29 cellular contexts compared by ENCODE assay signal in the genomic region with DNA sequence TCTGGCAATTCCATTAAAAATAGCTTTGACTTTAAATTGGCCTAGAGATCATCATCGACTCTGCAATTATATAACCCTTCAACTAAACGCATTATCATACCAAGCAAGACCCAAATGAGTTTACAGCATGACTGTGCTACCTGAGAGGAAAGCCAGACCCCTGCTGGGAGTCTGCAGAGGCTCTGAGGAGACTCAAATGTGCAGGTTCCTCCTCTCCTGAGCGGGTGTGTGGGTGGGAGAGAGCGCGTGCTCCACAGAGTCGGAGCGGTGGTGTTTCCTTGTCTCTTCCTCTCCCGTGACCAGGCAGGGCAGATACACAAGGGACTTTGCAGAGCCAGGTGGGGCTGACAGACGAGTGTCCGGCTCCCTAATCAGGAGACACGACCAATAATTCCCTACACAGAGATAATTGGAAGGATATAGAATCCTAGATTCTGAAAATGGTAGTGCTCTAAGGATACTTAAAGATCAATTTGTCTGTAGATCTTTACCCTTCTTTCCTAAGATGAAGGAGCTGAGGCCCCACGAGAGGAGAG.
"Had no signal": no experiment of that assay in that cellular context is flagged by ENCODE, and none has a peak within 500 bp of the region (broad histone marks: within the 10 kb centered on the region; RNA-seq: fewer than 3 reads in every experiment).

No MANE protein-coding gene starts in this region.

- H3K9me3 Mint-ChIP-seq: activated CD4-positive, alpha-beta T cell treated with anti-CD3 and anti-CD28 coated beads, Interleukin-2, amount 10 ng/mL, durations not matched to agents 7 days and 5 days; activated naive CD4-positive, alpha-beta T cell treated with anti-CD3 and anti-CD28 coated beads, Interleukin-2, amount 50 U/mL, for 24 hours; activated naive CD8-positive, alpha-beta T cell treated with anti-CD3 and anti-CD28 coated beads, Interleukin-2, amount 10 ng/mL, durations not matched to agents 7 days and 5 days; activated T-cell treated with anti-CD3 and anti-CD28 coated beads, Interleukin-2, amount 50 U/mL, for 24 hours; activated T-helper 2 cell treated with anti-CD3 and anti-CD28 coated beads, Interferon-gamma antibody, Interleukin-2, Interleukin-4, amounts not matched to agents 10 μg/mL and 5 μg/mL and 100 μg/mL, durations not matched to agents 14 hours and 24 hours and 36 hours; T-helper 1 cell treated with Interleukin-12 subunit alpha and Interleukin-12 subunit beta and Interleukin-4 antibody, amounts not matched to agents 30 μg/mL and 1 μg/mL, for 36 hours; T-helper 2 cell treated with Interferon-gamma antibody and Interleukin-4, amounts not matched to agents 5 μg/mL and 100 μg/mL, for 36 hours had no signal

- H3K27ac Mint-ChIP-seq: activated CD4-positive, alpha-beta T cell treated with anti-CD3 and anti-CD28 coated beads for 36 hours; activated CD4-positive, alpha-beta T cell treated with anti-CD3 and anti-CD28 coated beads, Interleukin-2, amount 10 ng/mL, durations not matched to agents 7 days and 5 days; activated CD8-positive, alpha-beta T cell treated with anti-CD3 and anti-CD28 coated beads, Interleukin-2, amount 10 ng/mL, durations not matched to agents 7 days and 5 days; activated naive CD4-positive, alpha-beta T cell treated with anti-CD3 and anti-CD28 coated beads, Interleukin-2, amount 50 U/mL, for 24 hours; activated naive CD8-positive, alpha-beta T cell treated with anti-CD3 and anti-CD28 coated beads, Interleukin-2, amount 10 ng/mL, durations not matched to agents 7 days and 5 days; activated T-cell treated with anti-CD3 and anti-CD28 coated beads, Interleukin-2, amount 50 U/mL, for 24 hours; activated T-helper 2 cell treated with anti-CD3 and anti-CD28 coated beads, Interferon-gamma antibody, Interleukin-2, Interleukin-4, amounts not matched to agents 10 μg/mL and 5 μg/mL and 100 μg/mL, durations not matched to agents 14 hours and 24 hours and 36 hours; T-helper 1 cell treated with Interleukin-12 subunit alpha and Interleukin-12 subunit beta and Interleukin-4 antibody, amounts not matched to agents 30 μg/mL and 1 μg/mL, for 36 hours; T-helper 2 cell treated with Interferon-gamma antibody and Interleukin-4, amounts not matched to agents 5 μg/mL and 100 μg/mL, for 36 hours had no signal

- H3K36me3 ChIP-seq: ascending aorta, cardiac muscle cell, SJCRH30 had no signal

- H3K9me2 ChIP-seq: SK-N-SH had no signal

- H3K27ac ChIP-seq: ascending aorta, cardiac muscle cell, SJCRH30 had no signal

- H3K4me3 ChIP-seq: ascending aorta, cardiac muscle cell, SJCRH30 had no signal

- H3K27me3 ChIP-seq: ascending aorta, SJCRH30 had no signal

- H3K4me1 ChIP-seq: ascending aorta, SJCRH30 had no signal

- H3K36me3 Mint-ChIP-seq: activated naive CD4-positive, alpha-beta T cell treated with anti-CD3 and anti-CD28 coated beads, Interleukin-2, amount 50 U/mL, for 24 hours; activated naive CD8-positive, alpha-beta T cell treated with anti-CD3 and anti-CD28 coated beads, Interleukin-2, amount 10 ng/mL, durations not matched to agents 7 days and 5 days had no signal

- H3K4me2 ChIP-seq: SK-N-SH had no signal

- DNase-seq: activated CD4-positive, alpha-beta T cell treated with anti-CD3 and anti-CD28 coated beads for 36 hours; activated CD4-positive, alpha-beta T cell treated with anti-CD3 and anti-CD28 coated beads, Interleukin-2, amount 10 ng/mL, durations not matched to agents 7 days and 5 days; activated CD4-positive, alpha-beta T cell treated with anti-CD3 and anti-CD28 coated beads, Interleukin-2, amount 50 U/mL, for 48 hours; activated CD8-positive, alpha-beta T cell treated with anti-CD3 and anti-CD28 coated beads, Interleukin-2, amount 10 ng/mL, durations not matched to agents 7 days and 5 days; activated gamma-delta T cell; activated naive CD4-positive, alpha-beta T cell treated with Interleukin-2 at 50 U/mL for 16 hours; activated naive CD8-positive, alpha-beta T cell treated with anti-CD3 and anti-CD28 coated beads, Interleukin-2, amount 10 ng/mL, durations not matched to agents 7 days and 5 days; activated T-cell treated with anti-CD3 and anti-CD28 coated beads, Interleukin-2, amount 50 U/mL, for 24 hours; amygdala; Karpas-422; KBM-7; NCI-H1105; NCI-H1436 treated with DMSO at 0.1 percent for 48 hours; NCI-H2029; NCI-H2171 treated with DMSO at 0.1 percent for 48 hours; NCI-H345; NCI-H510A; NCI-H526; SHP77; SJCRH30; SK-N-SH had no signal

- H3K4me3 Mint-ChIP-seq: activated CD4-positive, alpha-beta T cell treated with anti-CD3 and anti-CD28 coated beads for 36 hours; activated CD4-positive, alpha-beta T cell treated with anti-CD3 and anti-CD28 coated beads, Interleukin-2, amount 10 ng/mL, durations not matched to agents 7 days and 5 days; activated CD8-positive, alpha-beta T cell treated with anti-CD3 and anti-CD28 coated beads, Interleukin-2, amount 10 ng/mL, durations not matched to agents 7 days and 5 days; activated naive CD4-positive, alpha-beta T cell treated with anti-CD3 and anti-CD28 coated beads, Interleukin-2, amount 50 U/mL, for 24 hours; activated naive CD8-positive, alpha-beta T cell treated with anti-CD3 and anti-CD28 coated beads, Interleukin-2, amount 10 ng/mL, durations not matched to agents 7 days and 5 days; activated T-cell treated with anti-CD3 and anti-CD28 coated beads, Interleukin-2, amount 50 U/mL, for 24 hours; T-helper 1 cell treated with Interleukin-12 subunit alpha and Interleukin-12 subunit beta and Interleukin-4 antibody, amounts not matched to agents 30 μg/mL and 1 μg/mL, for 36 hours; T-helper 2 cell treated with Interferon-gamma antibody and Interleukin-4, amounts not matched to agents 5 μg/mL and 100 μg/mL, for 36 hours had no signal

- ATAC-seq: activated CD4-positive, alpha-beta T cell treated with anti-CD3 and anti-CD28 coated beads for 36 hours; activated CD4-positive, CD25-positive, alpha-beta regulatory T cell treated with anti-CD3 and anti-CD28 coated beads, Interleukin-2, amount 50 U/mL, for 24 hours; activated CD8-positive, alpha-beta T cell treated with anti-CD3 and anti-CD28 coated beads, Interleukin-2, amount 10 ng/mL, durations not matched to agents 7 days and 5 days; Panc1 had no signal

- H3K4me1 Mint-ChIP-seq: activated CD4-positive, alpha-beta T cell treated with anti-CD3 and anti-CD28 coated beads for 36 hours; activated CD4-positive, alpha-beta T cell treated with anti-CD3 and anti-CD28 coated beads, Interleukin-2, amount 10 ng/mL, durations not matched to agents 7 days and 5 days; activated naive CD4-positive, alpha-beta T cell treated with anti-CD3 and anti-CD28 coated beads, Interleukin-2, amount 50 U/mL, for 24 hours; activated naive CD8-positive, alpha-beta T cell treated with anti-CD3 and anti-CD28 coated beads, Interleukin-2, amount 10 ng/mL, durations not matched to agents 7 days and 5 days had no signal
